1 cellular context compared by ENCODE assay signal in genomic region chr17:64390066-64390465, GRCh38.
TF ChIP-seq lines count a peak whose summit lies in the region.

No MANE protein-coding gene starts in this region.

TF ChIP-seq in endothelial cell of umbilical vein, 7 proteins besides CTCF, POLR2A, EP300 and RAD21:
- TF ChIP-seq FOS (IDR thresholded peaks at IDR 0.05; ENCODE audit: borderline replicate concordance, insufficient read depth, low read length) = no peak
- TF ChIP-seq MYC (IDR thresholded peaks at IDR 0.05; ENCODE audit: low read depth, low read length) = no peak
- TF ChIP-seq EZH2 (IDR thresholded peaks at IDR 0.05; ENCODE audit: borderline replicate concordance, low read depth, low read length, severe bottlenecking) = no peak
- TF ChIP-seq, protein P1, sequence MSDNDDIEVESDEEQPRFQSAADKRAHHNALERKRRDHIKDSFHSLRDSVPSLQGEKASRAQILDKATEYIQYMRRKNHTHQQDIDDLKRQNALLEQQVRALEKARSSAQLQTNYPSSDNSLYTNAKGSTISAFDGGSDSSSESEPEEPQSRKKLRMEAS (IDR thresholded peaks at IDR 0.05; ENCODE audit: insufficient read depth, insufficient read length) = no peak
- no peak for TF ChIP-seq JUN (IDR thresholded peaks at IDR 0.05; ENCODE audit: borderline replicate concordance, insufficient read depth, insufficient read length, low read depth)
- TF ChIP-seq POLR2AphosphoS5 (IDR thresholded peaks at IDR 0.05; ENCODE audit: insufficient read depth, low read depth, low read length) = no peak
- no peak for TF ChIP-seq GATA2 (IDR thresholded peaks at IDR 0.05; ENCODE audit: insufficient read depth, insufficient read length, low read depth, low read length)
